In the genomic region with DNA sequence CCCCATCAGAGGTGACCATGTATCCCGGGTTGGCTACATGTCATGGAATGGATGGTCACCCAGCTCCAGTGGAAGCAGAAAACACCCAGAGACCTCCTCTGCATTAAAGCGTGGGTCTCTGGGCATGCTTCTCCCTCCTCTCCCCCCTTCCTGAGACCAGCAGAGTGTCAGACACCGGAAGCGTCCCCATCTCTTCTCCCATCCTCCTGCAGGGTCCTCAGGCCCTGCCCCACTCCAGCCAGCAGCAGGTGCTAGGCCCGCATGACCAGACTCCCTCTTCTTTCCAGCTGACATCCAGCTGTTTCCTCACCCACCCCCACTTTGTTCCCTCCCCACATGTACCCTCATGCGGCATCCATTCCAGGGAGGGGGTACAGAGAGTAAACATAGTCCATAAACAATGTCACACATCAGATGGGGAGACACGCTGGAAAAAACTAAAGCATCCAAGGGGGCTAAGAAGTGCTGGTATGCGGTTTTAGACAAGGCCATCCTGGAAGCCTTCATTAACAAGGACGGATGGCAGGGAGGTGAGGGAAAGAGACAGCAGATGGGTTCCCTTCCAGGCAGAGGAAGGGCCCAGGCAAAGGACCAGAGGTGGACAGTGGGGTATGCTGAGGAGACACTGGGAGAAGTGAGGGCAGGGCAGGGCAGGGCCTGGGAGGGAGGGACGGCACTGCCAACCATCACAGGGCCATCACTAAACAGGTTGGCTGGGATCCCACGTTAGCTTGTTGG, we compare ENCODE assay signal across 18 cellular contexts. TPM values are rescaled to one million over a fixed set of nuclear protein-coding genes. Genes with fewer than 3 reads are reported as not detected.
DNase-seq lines count a peak whose midpoint lies in the region; ATAC-seq and TF ChIP-seq lines count a peak whose summit lies in the region.
"Had no signal": no experiment of that assay in that cellular context is flagged by ENCODE, and none has a peak within 500 bp of the region (broad histone marks: within the 10 kb centered on the region; RNA-seq: fewer than 3 reads in every experiment).

No MANE protein-coding gene starts in this region.

- H3K4me3 ChIP-seq in osteoblast (ENCODE audit: insufficient read depth, low read length), result no peak overlapping the region

- ATAC-seq in natural killer cell treated with Interleukin-12 subunit alpha and Interleukin-12 subunit beta and Interleukin-15 and Interleukin-18, amount 100 ng/mL, for 72 hours, result no peak
- ATAC-seq in natural killer cell, result no peak
- ATAC-seq in HG03469 (IDR thresholded peaks at IDR 0.05; ENCODE audit: unreplicated experiment), result no peak
- ATAC-seq: HepG2 had no signal

- H3K36me3 Mint-ChIP-seq in natural killer cell treated with Interleukin-12 subunit alpha and Interleukin-12 subunit beta and Interleukin-15 and Interleukin-18, amount 100 ng/mL, for 72 hours, result no peaks in the 10 kb centered on the region
- H3K36me3 Mint-ChIP-seq in natural killer cell (no peaks in the 10 kb centered on the region), glutamatergic neuron (ENCODE audit: unreplicated experiment) (no peaks in the 10 kb centered on the region), type B pancreatic cell (no peaks in the 10 kb centered on the region)

- no peak overlapping the region for H3K4me3 Mint-ChIP-seq in natural killer cell treated with Interleukin-12 subunit alpha and Interleukin-12 subunit beta and Interleukin-15 and Interleukin-18, amount 100 ng/mL, for 72 hours
- no peak overlapping the region for H3K4me3 Mint-ChIP-seq in natural killer cell
- no peak overlapping the region for H3K4me3 Mint-ChIP-seq in glutamatergic neuron (ENCODE audit: unreplicated experiment)
- H3K4me3 Mint-ChIP-seq in type B pancreatic cell, result no peak overlapping the region
- H3K4me3 Mint-ChIP-seq: B cell; CD4-positive, alpha-beta T cell; HFFc6 had no signal

- H3K27ac ChIP-seq in osteoblast (ENCODE audit: low read depth, low read length), result no peak overlapping the region

- no peaks in the 10 kb centered on the region for H3K9me3 ChIP-seq in osteoblast (ENCODE audit: low read depth, low read length)

- peaks cover 11% of the 10 kb centered on the region for H3K4me1 ChIP-seq in osteoblast (ENCODE audit: insufficient read depth, low read length)

- no peaks in the 10 kb centered on the region for H3K36me3 ChIP-seq in osteoblast (ENCODE audit: insufficient read depth, low read length)

- H4K20me1 ChIP-seq in osteoblast (ENCODE audit: insufficient read depth, low read length), result no peaks in the 10 kb centered on the region

- H3K4me1 Mint-ChIP-seq in natural killer cell treated with Interleukin-12 subunit alpha and Interleukin-12 subunit beta and Interleukin-15 and Interleukin-18, amount 100 ng/mL, for 72 hours (ENCODE audit: low read depth in 2 of 2), result peaks cover 0 to 4% of the 10 kb centered on the region in 2 donors
- H3K4me1 Mint-ChIP-seq in natural killer cell (peaks cover 5 to 6% of the 10 kb centered on the region in 2 donors), glutamatergic neuron (ENCODE audit: low read depth, unreplicated experiment) (peaks cover 16% of the 10 kb centered on the region), type B pancreatic cell (ENCODE audit: unreplicated experiment) (peaks cover 6% of the 10 kb centered on the region)

- peak; percentile 35 for DNase-seq in natural killer cell treated with Interleukin-12 subunit alpha and Interleukin-12 subunit beta and Interleukin-15 and Interleukin-18, amount 100 ng/mL, for 72 hours (ENCODE audit: low spot score)
- DNase-seq in natural killer cell (no peak), glutamatergic neuron (no peak), osteoblast (ENCODE audit: insufficient read length, low spot score, missing footprints) (peak; percentile 68), type B pancreatic cell (ENCODE audit: extremely low spot score, unreplicated experiment) (no peak), NCI-H1694 (lab: John Stamatoyannopoulos, UW) (no peak)
- DNase-seq: C1 segment of cervical spinal cord; Calu3; CD4-positive, alpha-beta T cell; DMS 273 treated with DMSO at 0.1 percent for 48 hours; HCEC 1CT; HFFc6 had no signal

- no peak overlapping the region for H3K27ac Mint-ChIP-seq in natural killer cell treated with Interleukin-12 subunit alpha and Interleukin-12 subunit beta and Interleukin-15 and Interleukin-18, amount 100 ng/mL, for 72 hours
- H3K27ac Mint-ChIP-seq in natural killer cell (no peak overlapping the region), glutamatergic neuron (ENCODE audit: unreplicated experiment) (peak overlapping the region; percentile 55), type B pancreatic cell (no peak overlapping the region)
- H3K27ac Mint-ChIP-seq: B cell; CD4-positive, alpha-beta T cell had no signal

- no peaks in the 10 kb centered on the region for H3K79me2 ChIP-seq in osteoblast (ENCODE audit: insufficient read depth, low read length)

- H3K27me3 Mint-ChIP-seq in natural killer cell treated with Interleukin-12 subunit alpha and Interleukin-12 subunit beta and Interleukin-15 and Interleukin-18, amount 100 ng/mL, for 72 hours, result peaks cover 7 to 21% of the 10 kb centered on the region in 2 donors
- H3K27me3 Mint-ChIP-seq in natural killer cell (ENCODE audit: low read depth in 2 of 2) (peaks cover 20 to 38% of the 10 kb centered on the region in 2 donors), glutamatergic neuron (ENCODE audit: unreplicated experiment) (peaks cover 9% of the 10 kb centered on the region), type B pancreatic cell (peaks cover 43% of the 10 kb centered on the region)

- intact Hi-C loops in natural killer cell (cut with micrococcal nuclease), result no loop called here

- no peak overlapping the region for H2AFZ ChIP-seq in osteoblast (ENCODE audit: low read length)

- H3K4me2 ChIP-seq in osteoblast (ENCODE audit: insufficient read depth, low read length), result no peak overlapping the region

- no peaks in the 10 kb centered on the region for H3K9me3 Mint-ChIP-seq in natural killer cell treated with Interleukin-12 subunit alpha and Interleukin-12 subunit beta and Interleukin-15 and Interleukin-18, amount 100 ng/mL, for 72 hours
- no peaks in the 10 kb centered on the region for H3K9me3 Mint-ChIP-seq in natural killer cell
- H3K9me3 Mint-ChIP-seq in glutamatergic neuron (ENCODE audit: unreplicated experiment), result peaks cover 8% of the 10 kb centered on the region
- H3K9me3 Mint-ChIP-seq in type B pancreatic cell, result no peaks in the 10 kb centered on the region
- H3K9me3 Mint-ChIP-seq: CD4-positive, alpha-beta T cell; HFFc6 had no signal

- TF ChIP-seq CTCF in natural killer cell (IDR thresholded peaks at IDR 0.05) (no peak), glutamatergic neuron (IDR thresholded peaks at IDR 0.05; ENCODE audit: partially characterized antibody, unreplicated experiment) (no peak), osteoblast (IDR thresholded peaks at IDR 0.05; ENCODE audit: extremely low read depth, low read depth, low read length) (no peak), type B pancreatic cell (conservative IDR thresholded peaks at IDR 0.05) (no peak)

- peaks cover 5% of the 10 kb centered on the region for H3K27me3 ChIP-seq in osteoblast (ENCODE audit: insufficient read depth, low read length)

RNA-seq across cellular contexts. Expression of a gene that starts 12.5 kb away (rescaled TPM):
- total RNA-seq in natural killer cell treated with Interleukin-12 subunit alpha and Interleukin-12 subunit beta and Interleukin-15 and Interleukin-18, amount 100 ng/mL, for 72 hours, result not detected
- not detected for total RNA-seq in natural killer cell
- total RNA-seq in glutamatergic neuron (ENCODE audit: unreplicated experiment), result 21.5 TPM
- not detected in 2 replicates for total RNA-seq in osteoblast
- 1.6 and 6.2 TPM in 2 replicates for total RNA-seq in type B pancreatic cell (ENCODE audit: low replicate concordance)
- total RNA-seq: B cell; Calu3; CD4-positive, alpha-beta T cell; Daoy; G401; H1; HepG2; HFFc6 had no signal

RNA-seq across cellular contexts. Expression of a gene that starts 16.2 kb away (rescaled TPM):
- not detected for total RNA-seq in natural killer cell treated with Interleukin-12 subunit alpha and Interleukin-12 subunit beta and Interleukin-15 and Interleukin-18, amount 100 ng/mL, for 72 hours
- total RNA-seq in natural killer cell, result not detected
- 15.4 TPM for total RNA-seq in glutamatergic neuron (ENCODE audit: unreplicated experiment)
- total RNA-seq in osteoblast, result not detected in 2 replicates
- total RNA-seq in type B pancreatic cell (ENCODE audit: low replicate concordance), result 0.34 and 0.62 TPM in 2 replicates
- total RNA-seq: B cell; Calu3; CD4-positive, alpha-beta T cell; Daoy; G401; H1; HepG2; HFFc6 had no signal

RNA-seq across cellular contexts. Expression of a gene that starts 58.7 kb away (rescaled TPM):
- 10 to 100 TPM; 22.5 to 27.8 TPM for total RNA-seq in natural killer cell treated with Interleukin-12 subunit alpha and Interleukin-12 subunit beta and Interleukin-15 and Interleukin-18, amount 100 ng/mL, for 72 hours
- total RNA-seq in natural killer cell (10 to 100 TPM; 36.4 to 54.6 (median 52.6) TPM), glutamatergic neuron (ENCODE audit: unreplicated experiment) (27.5 TPM), osteoblast (52.7 and 54.3 TPM in 2 replicates), type B pancreatic cell (ENCODE audit: low replicate concordance) (28.5 and 36.9 TPM in 2 replicates)

Comparison
In these comparisons a context has a peak if more than half of its experiments do, and no peak if none do; other contexts are left out.
1. DNase-seq: peak in natural killer cell treated with Interleukin-12 subunit alpha and Interleukin-12 subunit beta and Interleukin-15 and Interleukin-18, amount 100 ng/mL, for 72 hours (single experiment) and osteoblast (single experiment); none in natural killer cell (single experiment), glutamatergic neuron (single experiment), type B pancreatic cell (single experiment) and NCI-H1694 (single experiment).
2. RNA of a gene that starts 16.2 kb away (total RNA-seq): 15.4 TPM in glutamatergic neuron (single experiment); 0.34 to 0.62 TPM in type B pancreatic cell, not detected in natural killer cell treated with Interleukin-12 subunit alpha and Interleukin-12 subunit beta and Interleukin-15 and Interleukin-18, amount 100 ng/mL, for 72 hours, not detected in natural killer cell and not detected in osteoblast; every median in the first group is over 10 times any median in the second.